ENCODE assay signal across 16 cellular contexts in genomic region chr2:39484620-39485495, GRCh38. TPM values are rescaled to one million over a fixed set of nuclear protein-coding genes. Genes with fewer than 3 reads are reported as not detected.
A peak's percentile ranks its signal among the peaks of the same experiment; 100 is the strongest.
DNase-seq lines count a peak whose midpoint lies in the region; ATAC-seq, FAIRE-seq and TF ChIP-seq lines count a peak whose summit lies in the region.
"Had no signal": no experiment of that assay in that cellular context is flagged by ENCODE, and none has a peak within 500 bp of the region (broad histone marks: within the 10 kb centered on the region; RNA-seq: fewer than 3 reads in every experiment).

No MANE protein-coding gene starts in this region.

- DNase-seq in D721Med (ENCODE audit: insufficient read length, low spot score) = no peak
- DNase-seq in NCI-H1694 (lab: John Stamatoyannopoulos, UW) = peak; percentile 27
- DNase-seq in WTC11 (ENCODE audit: low spot score) = no peak
- DNase-seq in T-helper 2 cell = no peak
- DNase-seq in PC-9 = no peak
- no peak for DNase-seq in chondrocyte (ENCODE audit: low spot score)
- DNase-seq: Calu3, DND-41, GM23248, NCI-H1417, NCI-H2081, RPMI8226 had no signal

- H3K27ac Mint-ChIP-seq in WTC11 = peak overlapping the region; percentile 77
- no peak overlapping the region for H3K27ac Mint-ChIP-seq in activated T-helper 17 cell treated with anti-CD3 and anti-CD28 coated beads, Interleukin-2, amount 50 U/mL, for 72 hours
- no peak overlapping the region for H3K27ac Mint-ChIP-seq in chondrocyte (ENCODE audit: unreplicated experiment)

- CTCF ChIA-PET in WTC11 (lab: Charles Lee) = no interaction called here
- CTCF ChIA-PET in PC-9 (lab: Charles Lee) = no interaction called here

- H3K4me1 ChIP-seq in iPS-20b (ENCODE audit: insufficient read depth, low read length) (peaks cover 40% of the 10 kb centered on the region; the same call in 1 of the 2 replicates), PC-9 (replicated peaks; ENCODE audit: insufficient read depth) (peaks cover 51% of the 10 kb centered on the region)

- no peaks in the 10 kb centered on the region for H3K9me3 ChIP-seq in iPS-20b (ENCODE audit: insufficient read depth, low read depth, low read length)
- no peaks in the 10 kb centered on the region for H3K9me3 ChIP-seq in PC-9 (ENCODE audit: insufficient read depth, low read depth)
- H3K9me3 ChIP-seq: SJSA1 had no signal

- H3K36me3 Mint-ChIP-seq in WTC11 (peaks cover 2% of the 10 kb centered on the region; the same call in 1 of the 2 replicates), chondrocyte (ENCODE audit: low read depth) (no peaks in the 10 kb centered on the region)
- no peaks in the 10 kb centered on the region for H3K36me3 Mint-ChIP-seq in activated T-helper 17 cell treated with anti-CD3 and anti-CD28 coated beads, Interleukin-2, amount 50 U/mL, for 72 hours (ENCODE audit: low read depth)

- H3K27me3 ChIP-seq in iPS-20b (ENCODE audit: insufficient read depth, low read length) = no peaks in the 10 kb centered on the region
- H3K27me3 ChIP-seq in PC-9 (ENCODE audit: insufficient read depth, low read depth) = no peaks in the 10 kb centered on the region
- H3K27me3 ChIP-seq: SJSA1 had no signal

- no peaks in the 10 kb centered on the region for H4K20me1 ChIP-seq in PC-9 (ENCODE audit: insufficient read depth)

- no peaks in the 10 kb centered on the region for H3K27me3 Mint-ChIP-seq in WTC11 (ENCODE audit: low read depth)
- peaks cover 14% of the 10 kb centered on the region for H3K27me3 Mint-ChIP-seq in activated T-helper 17 cell treated with anti-CD3 and anti-CD28 coated beads, Interleukin-2, amount 50 U/mL, for 72 hours
- no peaks in the 10 kb centered on the region for H3K27me3 Mint-ChIP-seq in chondrocyte (ENCODE audit: low read depth)

- H3K4me3 ChIP-seq in iPS-20b (ENCODE audit: low read length) = peak overlapping the region; percentile 12; the same call in 1 of the 2 replicates
- no peak overlapping the region for H3K4me3 ChIP-seq in PC-9
- H3K4me3 ChIP-seq: GM23248, SJSA1 had no signal

- no peak overlapping the region for H3K4me2 ChIP-seq in PC-9

- no TSS peak for BruUV-seq in PC-9 (replicated peaks; lab: Mats Ljungman, UMichigan)

- ATAC-seq in WTC11 = peak; percentile 41
- ATAC-seq in activated T-helper 17 cell treated with anti-CD3 and anti-CD28 coated beads, Interleukin-2, amount 50 U/mL, for 72 hours (replicated peaks) = no peak

- H3K9ac ChIP-seq in iPS-20b (ENCODE audit: low read depth, low read length) = no peak overlapping the region
- H3K9ac ChIP-seq: GM23248 had no signal

- POLR2A ChIA-PET in WTC11 (lab: Charles Lee) (no interaction called here), PC-9 (lab: Charles Lee; ENCODE audit: unreplicated experiment) (no interaction called here)

- H3K9me3 Mint-ChIP-seq in WTC11 (no peaks in the 10 kb centered on the region), chondrocyte (ENCODE audit: low read depth) (no peaks in the 10 kb centered on the region)
- no peaks in the 10 kb centered on the region for H3K9me3 Mint-ChIP-seq in activated T-helper 17 cell treated with anti-CD3 and anti-CD28 coated beads, Interleukin-2, amount 50 U/mL, for 72 hours

- H2AFZ ChIP-seq in PC-9 = no peak overlapping the region
- H2AFZ ChIP-seq: GM23248 had no signal

- intact Hi-C loops in PC-9 (cut with micrococcal nuclease; ENCODE audit: unreplicated experiment) = loop anchor here (5.0 kb wide), 2 partner anchors 37 to 48 kb away; partner anchors contain the start of gene MAP4K3

- H3K79me2 ChIP-seq in PC-9 (ENCODE audit: low read depth) = no peaks in the 10 kb centered on the region

- H3K4me3 Mint-ChIP-seq in WTC11 = peak overlapping the region; percentile 13
- no peak overlapping the region for H3K4me3 Mint-ChIP-seq in activated T-helper 17 cell treated with anti-CD3 and anti-CD28 coated beads, Interleukin-2, amount 50 U/mL, for 72 hours
- H3K4me3 Mint-ChIP-seq in chondrocyte (ENCODE audit: unreplicated experiment) = no peak overlapping the region

- TF ChIP-seq CTCF in D721Med (IDR thresholded peaks at IDR 0.05; ENCODE audit: insufficient read depth, missing control alignments) = no peak
- no peak for TF ChIP-seq CTCF in WTC11 (IDR thresholded peaks at IDR 0.05)
- TF ChIP-seq CTCF in PC-9 (conservative IDR thresholded peaks at IDR 0.05) = no peak
- no peak for TF ChIP-seq CTCF in chondrocyte (IDR thresholded peaks at IDR 0.05)

- H3K4me1 Mint-ChIP-seq in WTC11 = peaks cover 68% of the 10 kb centered on the region
- H3K4me1 Mint-ChIP-seq in activated T-helper 17 cell treated with anti-CD3 and anti-CD28 coated beads, Interleukin-2, amount 50 U/mL, for 72 hours = no peaks in the 10 kb centered on the region
- H3K4me1 Mint-ChIP-seq in chondrocyte (ENCODE audit: low read depth) = peaks cover 46% of the 10 kb centered on the region

- H3K36me3 ChIP-seq in iPS-20b (ENCODE audit: insufficient read depth, low read depth, low read length) (no peaks in the 10 kb centered on the region), PC-9 (ENCODE audit: low read depth) (no peaks in the 10 kb centered on the region)
- H3K36me3 ChIP-seq: SJSA1 had no signal

- H3K27ac ChIP-seq in iPS-20b (ENCODE audit: low read length) (no peak overlapping the region), PC-9 (no peak overlapping the region)
- H3K27ac ChIP-seq: GM23248, SJSA1 had no signal

- no peaks in the 10 kb centered on the region for H3K9me2 ChIP-seq in PC-9 (ENCODE audit: insufficient read depth)

- peaks cover 17% of the 10 kb centered on the region; the same call in 1 of the 2 replicates for H3F3A ChIP-seq in PC-9 (ENCODE audit: insufficient read depth, low read depth)

- FAIRE-seq in D721Med (lab: Jason Lieb, UNC) = peak; percentile 88
- FAIRE-seq: A204.1 had no signal

TF ChIP-seq in WTC11, 78 proteins besides CTCF, POLR2A, EP300 and RAD21:
- TF ChIP-seq ZNF138 (CRISPR knock-in tag; conservative IDR thresholded peaks at IDR 0.05) (no peak), MLX (CRISPR knock-in tag; IDR thresholded peaks at IDR 0.05) (no peak), USF1 (CRISPR knock-in tag; IDR thresholded peaks at IDR 0.05) (no peak), HMGA2 (CRISPR knock-in tag; IDR thresholded peaks at IDR 0.05) (no peak), SMAD3 (CRISPR knock-in tag; IDR thresholded peaks at IDR 0.05; ENCODE audit: borderline replicate concordance) (no peak), FOXP4 (CRISPR knock-in tag; IDR thresholded peaks at IDR 0.05) (peak; percentile 37; the same call in 1 of the 2 replicates), TEAD1 (CRISPR knock-in tag; IDR thresholded peaks at IDR 0.05) (peak; percentile 60), NR2C2 (CRISPR knock-in tag; IDR thresholded peaks at IDR 0.05) (no peak)

RNA-seq across cellular contexts. Expression of gene MAP4K3, which starts 47.8 kb away (rescaled TPM):
- 51.6 to 73.2 TPM (median 65.2 TPM) in 3 replicates for total RNA-seq in WTC11 (2021)
- total RNA-seq in activated T-helper 17 cell treated with anti-CD3 and anti-CD28 coated beads, Interleukin-2, amount 50 U/mL, for 72 hours = 10 to 100 TPM in 1 of 2 donors, 1 to 10 TPM in 1; 8.9 to 11.3 TPM
- 38.4 and 46.7 TPM in 2 replicates for total RNA-seq in PC-9 (2021)
- 30.9 to 42.9 TPM (median 35.3 TPM) in 3 replicates for total RNA-seq in chondrocyte
